Comparison of ENCODE assay signal across 1 cellular context in the genomic region with DNA sequence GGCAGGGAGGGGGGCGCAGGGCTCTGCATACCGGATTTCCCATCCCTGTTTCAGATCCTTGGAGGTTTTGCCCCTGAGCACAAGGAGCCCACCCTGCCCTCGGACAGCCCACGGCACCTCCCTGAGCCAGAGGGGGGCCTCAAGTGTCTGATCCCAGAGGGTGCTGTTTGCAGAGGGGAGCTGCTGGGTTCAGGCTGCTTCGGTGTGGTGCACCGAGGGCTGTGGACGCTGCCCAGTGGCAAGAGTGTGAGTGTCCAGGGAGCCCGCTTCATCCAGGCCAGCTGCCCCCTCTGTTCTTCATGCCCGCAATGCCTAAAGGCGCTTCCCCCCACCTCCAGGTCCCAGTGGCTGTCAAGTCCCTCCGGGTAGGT.
TF ChIP-seq lines count a peak whose summit lies in the region.

No MANE protein-coding gene starts in this region.

TF ChIP-seq in IMR-90, 13 proteins besides CTCF, POLR2A, EP300 and RAD21:
- TF ChIP-seq RFX5 (IDR thresholded peaks at IDR 0.05; ENCODE audit: low read depth, low read length) (no peak), FOS (IDR thresholded peaks at IDR 0.05; ENCODE audit: low read depth, low read length) (no peak)
